Comparison of ENCODE assay signal across 8 cellular contexts in the genomic region with DNA sequence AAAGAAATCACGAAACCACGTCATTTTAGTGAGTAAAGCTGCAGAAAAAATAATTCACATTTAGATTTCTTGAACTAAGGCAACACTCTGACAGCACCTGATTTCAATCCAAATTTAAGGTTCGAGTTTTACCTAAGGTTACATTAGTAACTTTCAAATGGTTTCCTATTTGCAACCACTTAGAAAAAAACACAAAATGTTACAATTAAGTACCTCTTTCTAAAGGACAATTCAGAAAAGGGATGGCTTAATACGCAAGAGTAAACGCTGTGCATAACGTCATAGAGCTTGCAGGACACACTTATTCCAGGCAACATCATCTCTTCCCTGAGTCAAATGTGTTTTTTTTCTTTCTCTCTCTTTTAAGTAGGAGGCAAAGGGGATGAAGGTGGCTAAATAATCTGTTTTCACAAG.
A peak's percentile ranks its signal among the peaks of the same experiment; 100 is the strongest.
DNase-seq lines count a peak whose midpoint lies in the region; ATAC-seq and TF ChIP-seq lines count a peak whose summit lies in the region.

No MANE protein-coding gene starts in this region.

- H3K9me3 ChIP-seq in HUES64 (ENCODE audit: insufficient read depth, low read depth, low read length) (no peaks in the 10 kb centered on the region), heart left ventricle (no peaks in the 10 kb centered on the region)

- WGBS in HUES64 = 21% methylated on average over 6 of the region's 6 CpGs
- WGBS in heart left ventricle, 4 donors = 4 to 9% (median 5%) methylated on average over 6 of the region's 6 CpGs

- H3K9ac ChIP-seq in HUES64 (ENCODE audit: low read depth, low read length) = peak overlapping the region; percentile 81

- ATAC-seq in heart left ventricle = peak; percentile 12 to 55 (median 41)
- no peak for ATAC-seq in HG03432 (IDR thresholded peaks at IDR 0.05; ENCODE audit: unreplicated experiment)

- no peak for TF ChIP-seq POLR2A in heart left ventricle (IDR thresholded peaks at IDR 0.05)

- H3K36me3 Mint-ChIP-seq in activated T-helper 1 cell treated with anti-CD3 and anti-CD28 coated beads, Interleukin-12 subunit alpha, Interleukin-12 subunit beta, Interleukin-2, Interleukin-4 antibody, amounts not matched to agents 30 ng/mL and 10 ng/mL and 1 ng/mL, durations not matched to agents 14 hours and 24 hours and 36 hours (ENCODE audit: low read depth) = peaks cover 6% of the 10 kb centered on the region

- peak overlapping the region; percentile 95 for H3K27ac Mint-ChIP-seq in activated T-helper 1 cell treated with anti-CD3 and anti-CD28 coated beads, Interleukin-12 subunit alpha, Interleukin-12 subunit beta, Interleukin-2, Interleukin-4 antibody, amounts not matched to agents 30 ng/mL and 10 ng/mL and 1 ng/mL, durations not matched to agents 14 hours and 24 hours and 36 hours

- DNase-seq in DMS 273 (lab: John Stamatoyannopoulos, UW; ENCODE audit: unreplicated experiment) (peak; percentile 84), heart left ventricle (no peak), putamen (ENCODE audit: low spot score) (peak; percentile 56), amygdala (lab: John Stamatoyannopoulos, UW) (no peak), dedifferentiated amniotic fluid mesenchymal stem cell (ENCODE audit: extremely low spot score) (no peak)
- no peak for DNase-seq in activated T-helper 1 cell treated with anti-CD3 and anti-CD28 coated beads, Interleukin-12 subunit alpha, Interleukin-12 subunit beta, Interleukin-2, Interleukin-4 antibody, amounts not matched to agents 30 ng/mL and 10 ng/mL and 1 ng/mL, durations not matched to agents 14 hours and 24 hours and 36 hours (ENCODE audit: low spot score)

- H3K27ac ChIP-seq in HUES64 (ENCODE audit: low read depth, low read length) (peak overlapping the region; percentile 61; the same call in 1 of the 2 replicates), heart left ventricle (peak overlapping the region; percentile 85 to 98 (median 93))

- TF ChIP-seq CTCF in heart left ventricle (IDR thresholded peaks at IDR 0.05) = no peak

- H3K27me3 Mint-ChIP-seq in activated T-helper 1 cell treated with anti-CD3 and anti-CD28 coated beads, Interleukin-12 subunit alpha, Interleukin-12 subunit beta, Interleukin-2, Interleukin-4 antibody, amounts not matched to agents 30 ng/mL and 10 ng/mL and 1 ng/mL, durations not matched to agents 14 hours and 24 hours and 36 hours (ENCODE audit: insufficient read depth) = no peaks in the 10 kb centered on the region

- H3K4me1 ChIP-seq in HUES64 (ENCODE audit: insufficient read depth, low read length) = peaks cover 20% of the 10 kb centered on the region
- peaks cover 3 to 84% (median 40%) of the 10 kb centered on the region in 12 donors for H3K4me1 ChIP-seq in heart left ventricle

- peaks cover 4% of the 10 kb centered on the region; the same call in 1 of the 2 replicates for H3K27me3 ChIP-seq in HUES64 (ENCODE audit: insufficient read depth, low read length)
- no peaks in the 10 kb centered on the region for H3K27me3 ChIP-seq in heart left ventricle

- intact Hi-C loops in activated T-helper 1 cell treated with anti-CD3 and anti-CD28 coated beads, Interleukin-12 subunit alpha, Interleukin-12 subunit beta, Interleukin-2, Interleukin-4 antibody, amounts not matched to agents 30 ng/mL and 10 ng/mL and 1 ng/mL, durations not matched to agents 14 hours and 24 hours and 36 hours (cut with micrococcal nuclease) = loop anchor here (1.0 to 10.0 kb wide), 16 partner anchors 50 to 1809 kb away; a partner anchor contains a TSS
- intact Hi-C loops in heart left ventricle (cut with DNase I) = loop anchor here in 8 of 10 donors (2.0 to 10.0 kb wide), 11 partner anchors 50 to 454 kb away; a partner anchor contains a TSS

- H3K9me3 Mint-ChIP-seq in activated T-helper 1 cell treated with anti-CD3 and anti-CD28 coated beads, Interleukin-12 subunit alpha, Interleukin-12 subunit beta, Interleukin-2, Interleukin-4 antibody, amounts not matched to agents 30 ng/mL and 10 ng/mL and 1 ng/mL, durations not matched to agents 14 hours and 24 hours and 36 hours = no peaks in the 10 kb centered on the region

- H3K4me3 ChIP-seq in HUES64 (ENCODE audit: low read length) = peak overlapping the region; percentile 77
- H3K4me3 ChIP-seq in heart left ventricle = peak overlapping the region; percentile 61 to 93 (median 85)

- peak overlapping the region; percentile 96 for H3K4me3 Mint-ChIP-seq in activated T-helper 1 cell treated with anti-CD3 and anti-CD28 coated beads, Interleukin-12 subunit alpha, Interleukin-12 subunit beta, Interleukin-2, Interleukin-4 antibody, amounts not matched to agents 30 ng/mL and 10 ng/mL and 1 ng/mL, durations not matched to agents 14 hours and 24 hours and 36 hours

- H3K36me3 ChIP-seq in HUES64 (ENCODE audit: insufficient read depth, low read length) = no peaks in the 10 kb centered on the region
- no peaks in the 10 kb centered on the region for H3K36me3 ChIP-seq in heart left ventricle

- peaks cover 31% of the 10 kb centered on the region for H3K4me1 Mint-ChIP-seq in activated T-helper 1 cell treated with anti-CD3 and anti-CD28 coated beads, Interleukin-12 subunit alpha, Interleukin-12 subunit beta, Interleukin-2, Interleukin-4 antibody, amounts not matched to agents 30 ng/mL and 10 ng/mL and 1 ng/mL, durations not matched to agents 14 hours and 24 hours and 36 hours (ENCODE audit: low read depth)

Comparison
In these comparisons a context has a peak if more than half of its experiments do, and no peak if none do; other contexts are left out.
1. DNase-seq: peak in DMS 273 (single experiment) and putamen (single experiment); none in activated T-helper 1 cell treated with anti-CD3 and anti-CD28 coated beads, Interleukin-12 subunit alpha, Interleukin-12 subunit beta, Interleukin-2, Interleukin-4 antibody, amounts not matched to agents 30 ng/mL and 10 ng/mL and 1 ng/mL, durations not matched to agents 14 hours and 24 hours and 36 hours (single experiment), heart left ventricle (0 of 5), amygdala (0 of 56) and dedifferentiated amniotic fluid mesenchymal stem cell (single experiment).